ENCODE assay signal across 1 cellular context in the genomic region with DNA sequence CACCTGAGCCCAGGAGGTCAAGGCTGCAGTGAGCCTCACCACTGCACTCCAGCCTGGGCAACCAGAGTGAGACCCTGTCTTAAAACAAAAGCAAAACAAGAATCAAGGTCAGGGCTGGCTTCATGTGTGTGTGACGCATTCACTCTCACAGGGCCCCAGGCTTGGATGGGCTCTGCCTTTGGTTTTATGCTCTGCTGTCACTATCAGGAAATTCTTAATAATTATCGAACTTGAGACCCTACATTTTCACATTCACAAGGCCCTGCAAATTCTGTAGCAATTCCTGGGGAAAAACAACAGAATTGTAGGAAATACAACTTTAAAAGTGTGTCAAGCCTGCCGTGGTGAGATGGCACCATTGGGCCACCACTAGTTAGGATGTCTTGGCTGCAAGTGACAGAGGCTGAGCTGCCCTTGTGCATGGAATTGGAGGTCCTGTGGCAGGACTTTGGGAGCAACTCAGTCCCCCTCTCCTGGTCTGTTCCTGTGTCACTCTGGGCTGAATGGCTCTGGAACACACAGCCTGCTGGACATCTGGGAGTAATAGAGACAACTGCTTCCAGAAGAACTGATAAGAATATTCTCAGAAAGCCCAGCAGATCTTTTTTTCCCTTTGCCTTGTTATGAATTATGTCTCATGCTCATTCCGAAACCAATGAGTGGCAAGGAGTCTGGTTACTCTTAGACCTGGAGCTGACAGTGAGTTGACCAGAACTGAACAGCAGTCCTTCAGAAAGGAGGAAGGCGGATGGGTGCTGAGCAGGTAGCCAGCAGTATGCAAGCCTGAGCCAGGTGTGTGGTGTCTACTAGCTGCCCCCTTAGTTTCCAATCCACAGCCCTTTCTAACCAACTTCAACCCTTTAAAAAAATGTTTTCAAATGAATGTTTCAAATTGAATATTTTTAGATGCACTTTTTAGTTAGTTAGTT.
A peak's percentile ranks its signal among the peaks of the same experiment; 100 is the strongest.
TF ChIP-seq lines count a peak whose summit lies in the region.

No MANE protein-coding gene starts in this region.

TF ChIP-seq in GM23338, 12 proteins besides CTCF, POLR2A, EP300 and RAD21:
- TF ChIP-seq REST (IDR thresholded peaks at IDR 0.05; ENCODE audit: unreplicated experiment) (no peak), ZNF462 (CRISPR knock-in tag; IDR thresholded peaks at IDR 0.05) (no peak), EZH2 (IDR thresholded peaks at IDR 0.05; ENCODE audit: low read depth, unreplicated experiment) (no peak), ZNF331 (CRISPR knock-in tag; IDR thresholded peaks at IDR 0.05; ENCODE audit: low read depth) (peak; percentile 69), CREB1 (CRISPR knock-in tag; IDR thresholded peaks at IDR 0.05; ENCODE audit: low read depth) (no peak)
